Comparison of ENCODE assay signal across 20 cellular contexts in genomic region chr3:2735392-2735894, GRCh38.
"Had no signal": no experiment of that assay in that cellular context is flagged by ENCODE, and none has a peak within 500 bp of the region (broad histone marks: within the 10 kb centered on the region; RNA-seq: fewer than 3 reads in every experiment).

No MANE protein-coding gene starts in this region.

- H3K4me3 ChIP-seq: gastroesophageal sphincter, ovary, prostate gland, right atrium auricular region, spleen, upper lobe of left lung had no signal

- H3K27ac ChIP-seq: epithelial cell of prostate, gastroesophageal sphincter, neutrophil, ovary, prostate gland, right atrium auricular region, spleen, upper lobe of left lung, WERI-Rb-1 had no signal

- H3K36me3 ChIP-seq: gastroesophageal sphincter, neutrophil, ovary, prostate gland, right atrium auricular region, spleen, upper lobe of left lung, WERI-Rb-1 had no signal

- H3K27me3 ChIP-seq: gastroesophageal sphincter, neutrophil, ovary, right atrium auricular region, spleen, upper lobe of left lung had no signal

- H3K4me1 ChIP-seq: gastroesophageal sphincter, prostate gland, right atrium auricular region, spleen, upper lobe of left lung had no signal

- DNase-seq: activated CD4-positive, alpha-beta T cell treated with anti-CD3 and anti-CD28 coated beads, Interleukin-2, amount 50 U/mL, for 1 hour; activated CD4-positive, CD25-positive, alpha-beta regulatory T cell treated with anti-CD3 and anti-CD28 coated beads, Interleukin-2, amount 50 U/mL, for 72 hours; activated CD8-positive, alpha-beta T cell treated with anti-CD3 and anti-CD28 coated beads, Interleukin-2, amount 10 ng/mL, durations not matched to agents 7 days and 5 days; activated gamma-delta T cell treated with Interleukin-2 at 50 U/mL for 16 hours; anterior cingulate cortex; head of caudate nucleus; hypothalamus; midbrain; ovary; spleen; stimulated activated CD4-positive, alpha-beta T cell treated with anti-CD3 and anti-CD28 coated beads, Interleukin-4, amount 100 ng/mL, for 4 hours; stimulated activated naive CD8-positive, alpha-beta T cell treated with anti-CD3 and anti-CD28 coated beads, Interleukin-15, Interleukin-2, amounts not matched to agents 100 U/mL and 50 U/mL, for 24 hours; upper lobe of left lung; WERI-Rb-1 had no signal

- ATAC-seq: activated CD8-positive, alpha-beta T cell treated with anti-CD3 and anti-CD28 coated beads, Interleukin-2, amount 10 ng/mL, durations not matched to agents 7 days and 5 days; gastroesophageal sphincter; natural killer cell treated with Interleukin-12 subunit alpha and Interleukin-12 subunit beta and Interleukin-15 and Interleukin-18, amount 100 ng/mL, for 72 hours; stimulated activated naive CD8-positive, alpha-beta T cell treated with anti-CD3 and anti-CD28 coated beads, Interleukin-15, Interleukin-2, amounts not matched to agents 100 U/mL and 50 U/mL, for 24 hours had no signal

- H3K9me3 ChIP-seq: gastroesophageal sphincter, neutrophil, ovary, prostate gland, right atrium auricular region, spleen, upper lobe of left lung had no signal
